In genomic region chr4:119025440-119025839, GRCh38 we compare ENCODE assay signal across 9 cellular contexts.
DNase-seq lines count a peak whose midpoint lies in the region; ATAC-seq, FAIRE-seq and TF ChIP-seq lines count a peak whose summit lies in the region.
"Had no signal": no experiment of that assay in that cellular context is flagged by ENCODE, and none has a peak within 500 bp of the region (broad histone marks: within the 10 kb centered on the region; RNA-seq: fewer than 3 reads in every experiment).

No MANE protein-coding gene starts in this region.

- DNase-seq in DMS53 (lab: John Stamatoyannopoulos, UW), result peak; percentile 15
- no peak for DNase-seq in DMS53 treated with DMSO at 0.1 percent for 48 hours (lab: John Stamatoyannopoulos, UW; ENCODE audit: unreplicated experiment)
- DNase-seq in mammary epithelial cell, result peak; percentile 74
- peak; percentile 59 for DNase-seq in lung (ENCODE audit: low spot score)
- DNase-seq in urothelium cell line (ENCODE audit: low spot score), result peak; percentile 33
- DNase-seq in NCI-H1105 (lab: John Stamatoyannopoulos, UW), result no peak
- DNase-seq in activated CD4-positive, CD25-positive, alpha-beta regulatory T cell (lab: John Stamatoyannopoulos, UW), result no peak
- DNase-seq: 8988T had no signal

- H3K4me1 ChIP-seq in mammary epithelial cell (ENCODE audit: insufficient read depth, low read length), result peaks cover 21% of the 10 kb centered on the region
- peaks cover 2 to 3% of the 10 kb centered on the region in 2 donors for H3K4me1 ChIP-seq in lung (ENCODE audit: control insufficient read depth in 2 of 2, insufficient read depth in 2 of 2, low read length in 2 of 2)

- dilution Hi-C loops in mammary epithelial cell (cut with HindIII; ENCODE audit: low sequenced_read_pairs), result no loop called here

- no peaks in the 10 kb centered on the region for H3K79me2 ChIP-seq in mammary epithelial cell (ENCODE audit: insufficient read depth, low read length)

- H3K27ac ChIP-seq in mammary epithelial cell (ENCODE audit: insufficient read depth, low read depth, low read length) (peak overlapping the region; percentile 99), lung (ENCODE audit: low read depth in 1 of 2, low read length in 1 of 2) (peak overlapping the region in 1 of 2 donors; percentile 98)

- FAIRE-seq in urothelium cell line (lab: Jason Lieb, UNC), result no peak

- WGBS in mammary epithelial cell (ENCODE audit: low coverage, missing lambda C conversion rate), result 2% methylated on average over 3 of the region's 3 CpGs
- WGBS in lung, 2 donors, result 20 to 29% methylated on average over 3 of the region's 3 CpGs

- H3K9ac ChIP-seq in mammary epithelial cell (ENCODE audit: insufficient read depth, low read length), result peak overlapping the region; percentile 66

- no TSS peak for BruUV-seq in mammary epithelial cell (replicated peaks; lab: Mats Ljungman, UMichigan)

- H2AFZ ChIP-seq in mammary epithelial cell (ENCODE audit: low read depth, low read length), result peak overlapping the region; percentile 89

- no peaks in the 10 kb centered on the region for H3K27me3 ChIP-seq in mammary epithelial cell (ENCODE audit: insufficient read depth, low read length)
- H3K27me3 ChIP-seq in lung (ENCODE audit: control insufficient read depth, insufficient read depth), result no peaks in the 10 kb centered on the region

- no peaks in the 10 kb centered on the region for H4K20me1 ChIP-seq in mammary epithelial cell (ENCODE audit: insufficient read depth, low read length)

- CTCF ChIA-PET in mammary epithelial cell (lab: Charles Lee; ENCODE audit: low non-redundant PET), result interaction anchor here (0.8 kb wide), 1 partner anchor 36 kb away, joined by 3 read pairs; no protein-coding TSS in a partner anchor

- peak; percentile 67 for ATAC-seq in lung (ENCODE audit: insufficient read depth, low FRiP score)
- no peak for ATAC-seq in HG03175 (IDR thresholded peaks at IDR 0.05; ENCODE audit: unreplicated experiment)

- TF ChIP-seq CTCF in mammary epithelial cell (conservative IDR thresholded peaks at IDR 0.05 in 1 of 2, IDR thresholded peaks at IDR 0.05 in 1 of 2; ENCODE audit: extremely low read depth in 1 of 2, insufficient read depth in 1 of 2, low read depth in 1 of 2, low read length in 2 of 2) (no peak), lung (IDR thresholded peaks at IDR 0.05; ENCODE audit: control extremely low read depth, extremely low read depth) (no peak)

- H3K4me2 ChIP-seq in mammary epithelial cell (ENCODE audit: insufficient read depth, low read depth, low read length), result peak overlapping the region; percentile 88

- in situ Hi-C loops in mammary epithelial cell (cut with MboI; ENCODE audit: low sequenced_read_pairs in 2 of 2), result no loop called here

- intact Hi-C loops in mammary epithelial cell (cut with micrococcal nuclease), result loop anchor here (1.0 to 5.0 kb wide), 2 partner anchors 36 to 187 kb away; partner anchors contain the start of gene USP53

- H3K9me3 ChIP-seq in mammary epithelial cell (replicated peaks; ENCODE audit: insufficient read depth, low read length) (no peaks in the 10 kb centered on the region), lung (ENCODE audit: control insufficient read depth in 2 of 2, insufficient read depth in 1 of 2, low read length in 1 of 2) (peaks cover 0 to 5% of the 10 kb centered on the region in 2 donors)

- no peaks in the 10 kb centered on the region for H3K36me3 ChIP-seq in mammary epithelial cell (ENCODE audit: insufficient read depth, low read length)
- H3K36me3 ChIP-seq in lung (ENCODE audit: control insufficient read depth in 2 of 2, insufficient read depth in 2 of 2, low read length in 2 of 2), result peaks cover 0 to 2% of the 10 kb centered on the region in 2 donors

- H3K4me3 ChIP-seq in mammary epithelial cell (replicated peaks in 1 of 3; ENCODE audit: insufficient read depth in 1 of 3, low read depth in 2 of 3, low read length in 3 of 3), result peak overlapping the region; percentile 15 to 41 (median 26)
- no peak overlapping the region for H3K4me3 ChIP-seq in lung

Comparison
In these comparisons a context has a peak if more than half of its experiments do, and no peak if none do; other contexts are left out.
1. DNase-seq: peak in DMS53 (single experiment), mammary epithelial cell (single experiment), lung (single experiment) and urothelium cell line (single experiment); none in DMS53 treated with DMSO at 0.1 percent for 48 hours (single experiment), NCI-H1105 (single experiment) and activated CD4-positive, CD25-positive, alpha-beta regulatory T cell (0 of 4).